Comparison of ENCODE assay signal across 21 cellular contexts in the genomic region with DNA sequence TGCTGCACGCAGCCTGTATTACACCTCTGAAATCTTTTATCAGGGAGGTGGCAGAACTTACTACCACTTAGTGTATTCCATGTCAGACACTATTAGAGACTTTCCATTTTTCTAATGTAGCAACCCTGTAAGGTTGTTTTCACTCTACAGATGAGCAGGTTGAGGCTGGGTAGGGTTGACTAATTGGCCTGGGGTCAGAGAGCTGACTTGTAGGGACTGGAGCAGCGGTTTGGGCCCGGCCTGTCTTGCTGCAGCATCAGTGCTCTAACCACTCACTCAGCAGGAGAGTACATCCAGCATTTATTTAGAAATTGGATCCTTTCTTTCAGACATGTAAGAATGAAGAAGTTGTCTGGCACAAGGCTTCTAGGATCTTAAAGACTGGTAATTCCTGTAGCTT. TPM values are rescaled to one million over a fixed set of nuclear protein-coding genes. Genes with fewer than 3 reads are reported as not detected.
A peak's percentile ranks its signal among the peaks of the same experiment; 100 is the strongest.
DNase-seq lines count a peak whose midpoint lies in the region; ATAC-seq and TF ChIP-seq lines count a peak whose summit lies in the region.
"Had no signal": no experiment of that assay in that cellular context is flagged by ENCODE, and none has a peak within 500 bp of the region (broad histone marks: within the 10 kb centered on the region; RNA-seq: fewer than 3 reads in every experiment).

No MANE protein-coding gene starts in this region.

- no peak overlapping the region for H4K91ac ChIP-seq in mesenchymal stem cell (ENCODE audit: low read length)

- no peak overlapping the region for H2BK5ac ChIP-seq in mesenchymal stem cell (ENCODE audit: low read depth, low read length, poor library complexity, severe bottlenecking)

- H3K4me1 ChIP-seq in breast epithelium (no peaks in the 10 kb centered on the region), mesenchymal stem cell (ENCODE audit: control insufficient read depth, insufficient read depth, low read depth, low read length) (peaks cover 12% of the 10 kb centered on the region)

- no peak for TF ChIP-seq POLR2A in breast epithelium (IDR thresholded peaks at IDR 0.05)

- no peak overlapping the region for H3K18ac ChIP-seq in mesenchymal stem cell (ENCODE audit: low read depth in 1 of 2, low read length in 2 of 2)

- POLR2A ChIA-PET in MCF 10A (lab: Yijun Ruan, JAX): interaction anchor here (1.0 to 3.5 kb wide), 9 partner anchors 10 to 181 kb away, joined by 3 to 24 read pairs (median 9); a partner anchor contains a TSS

- no peaks in the 10 kb centered on the region for H3K36me3 ChIP-seq in breast epithelium
- H3K36me3 ChIP-seq in mesenchymal stem cell (ENCODE audit: control insufficient read depth in 1 of 2, insufficient read depth in 2 of 2, low read depth in 1 of 2, low read length in 2 of 2): peaks cover 3 to 49% of the 10 kb centered on the region in 2 experiments

- H3K4ac ChIP-seq in mesenchymal stem cell (ENCODE audit: low read depth in 1 of 2, low read length in 2 of 2): no peak overlapping the region

- peak overlapping the region; percentile 22 for H3K27ac Mint-ChIP-seq in MCF 10A (ENCODE audit: low read depth, unreplicated experiment)
- H3K27ac Mint-ChIP-seq in activated T-cell treated with anti-CD3 and anti-CD28 coated beads, Interleukin-2, amount 50 U/mL, for 72 hours: no peak overlapping the region
- H3K27ac Mint-ChIP-seq: CD8-positive, alpha-beta T cell had no signal

- H2AK5ac ChIP-seq in mesenchymal stem cell (ENCODE audit: low read length, severe bottlenecking): peak overlapping the region; percentile 33

- no peaks in the 10 kb centered on the region for H3K9me3 Mint-ChIP-seq in MCF 10A (ENCODE audit: unreplicated experiment)
- H3K9me3 Mint-ChIP-seq in activated T-cell treated with anti-CD3 and anti-CD28 coated beads, Interleukin-2, amount 50 U/mL, for 72 hours: no peaks in the 10 kb centered on the region
- H3K9me3 Mint-ChIP-seq: CD8-positive, alpha-beta T cell had no signal

- no peak overlapping the region for H2BK12ac ChIP-seq in mesenchymal stem cell (ENCODE audit: low read length in 2 of 2)

- no peak overlapping the region for H2AFZ ChIP-seq in mesenchymal stem cell (ENCODE audit: low read depth, low read length)

- no peak overlapping the region for H4K8ac ChIP-seq in mesenchymal stem cell (ENCODE audit: low read length)

- intact Hi-C loops in MCF 10A (cut with micrococcal nuclease): no loop called here
- intact Hi-C loops in breast epithelium (cut with DNase I; ENCODE audit: low total_unique reads): no loop called here
- intact Hi-C loops in Right ventricle myocardium superior (cut with DNase I): no loop called here

- TF ChIP-seq CTCF in MCF 10A (IDR thresholded peaks at IDR 0.05; ENCODE audit: unreplicated experiment) (no peak), breast epithelium (IDR thresholded peaks at IDR 0.05) (no peak)

- H3K4me1 Mint-ChIP-seq in MCF 10A (ENCODE audit: insufficient read depth, unreplicated experiment): peaks cover 62% of the 10 kb centered on the region
- H3K4me1 Mint-ChIP-seq in activated T-cell treated with anti-CD3 and anti-CD28 coated beads, Interleukin-2, amount 50 U/mL, for 72 hours (ENCODE audit: low read depth): peaks cover 8% of the 10 kb centered on the region

- WGBS in mesenchymal stem cell: 100% methylated on average over 3 of the region's 3 CpGs

- peaks cover 7% of the 10 kb centered on the region for H3K79me1 ChIP-seq in mesenchymal stem cell (replicated peaks; ENCODE audit: low read length, poor library complexity, severe bottlenecking)

- no peaks in the 10 kb centered on the region for H3K9me3 ChIP-seq in breast epithelium
- H3K9me3 ChIP-seq in mesenchymal stem cell (ENCODE audit: control insufficient read depth, low read length): no peaks in the 10 kb centered on the region
- H3K9me3 ChIP-seq: BLaER1 treated with 17β-estradiol and CSF1 and Interleukin-3, amounts not matched to agents 10 nM and 100 nM; Peyer's patch; SJSA1 had no signal

- H3K4me3 ChIP-seq in breast epithelium: no peak overlapping the region
- H3K4me3 ChIP-seq in mesenchymal stem cell (ENCODE audit: insufficient read depth in 1 of 2, low read depth in 1 of 2, low read length in 2 of 2): no peak overlapping the region
- H3K4me3 ChIP-seq: BLaER1 treated with 17β-estradiol and CSF1 and Interleukin-3, amounts not matched to agents 10 nM and 100 nM; Peyer's patch; SJSA1 had no signal

- H3K4me3 Mint-ChIP-seq in MCF 10A (ENCODE audit: unreplicated experiment): no peak overlapping the region
- no peak overlapping the region for H3K4me3 Mint-ChIP-seq in activated T-cell treated with anti-CD3 and anti-CD28 coated beads, Interleukin-2, amount 50 U/mL, for 72 hours
- H3K4me3 Mint-ChIP-seq: CD8-positive, alpha-beta T cell had no signal

- ATAC-seq in Right ventricle myocardium superior (ENCODE audit: poor library complexity) (no peak), GM21717 (IDR thresholded peaks at IDR 0.05; ENCODE audit: unreplicated experiment) (no peak), SK-N-SH treated with all-trans-retinoic acid at 6 μM for 48 hours (no peak)
- ATAC-seq in activated T-cell treated with anti-CD3 and anti-CD28 coated beads, Interleukin-2, amount 50 U/mL, for 72 hours (replicated peaks in 1 of 2): no peak
- ATAC-seq: CD8-positive, alpha-beta T cell had no signal

- no peak overlapping the region for H3K4me2 ChIP-seq in mesenchymal stem cell (ENCODE audit: low read length, poor library complexity, severe bottlenecking)
- H3K4me2 ChIP-seq: BLaER1 treated with 17β-estradiol and CSF1 and Interleukin-3, amounts not matched to agents 10 nM and 100 nM; KMS-11 had no signal

- H3K23ac ChIP-seq in mesenchymal stem cell (ENCODE audit: low read length in 2 of 2): no peak overlapping the region

- no TSS peak for BruUV-seq in MCF 10A (replicated peaks; lab: Mats Ljungman, UMichigan)

- CTCF ChIA-PET in MCF 10A (lab: Yijun Ruan, JAX): interaction anchor here (2.4 kb wide), 1 partner anchor 22 kb away, joined by 7 read pairs; no protein-coding TSS in a partner anchor

- H3K27ac ChIP-seq in breast epithelium (no peak overlapping the region), epithelial cell of prostate (peak overlapping the region; percentile 85), mesenchymal stem cell (ENCODE audit: low read length, poor library complexity, severe bottlenecking) (peak overlapping the region; percentile 67)
- H3K27ac ChIP-seq: BLaER1 treated with 17β-estradiol and CSF1 and Interleukin-3, amounts not matched to agents 10 nM and 100 nM; KMS-11; SJSA1 had no signal

- H2BK15ac ChIP-seq in mesenchymal stem cell (ENCODE audit: low read depth, poor library complexity, severe bottlenecking): no peak overlapping the region

- H3K27me3 ChIP-seq in breast epithelium (no peaks in the 10 kb centered on the region), mesenchymal stem cell (ENCODE audit: control insufficient read depth in 1 of 2, insufficient read depth in 1 of 2, low read length in 2 of 2) (no peaks in the 10 kb centered on the region)
- H3K27me3 ChIP-seq: BLaER1 treated with 17β-estradiol and CSF1 and Interleukin-3, amounts not matched to agents 10 nM and 100 nM; Peyer's patch; SJSA1 had no signal

- H3K14ac ChIP-seq in mesenchymal stem cell (ENCODE audit: low read length in 2 of 2): no peak overlapping the region

- no peak overlapping the region for H3K9ac ChIP-seq in mesenchymal stem cell (ENCODE audit: low read length)
- H3K9ac ChIP-seq: BLaER1 treated with 17β-estradiol and CSF1 and Interleukin-3, amounts not matched to agents 10 nM and 100 nM; KMS-11 had no signal

- no peaks in the 10 kb centered on the region for H3K27me3 Mint-ChIP-seq in MCF 10A (ENCODE audit: insufficient read depth, unreplicated experiment)
- no peaks in the 10 kb centered on the region for H3K27me3 Mint-ChIP-seq in activated T-cell treated with anti-CD3 and anti-CD28 coated beads, Interleukin-2, amount 50 U/mL, for 72 hours (ENCODE audit: low read depth)

- peaks cover 34% of the 10 kb centered on the region for H3K36me3 Mint-ChIP-seq in MCF 10A (ENCODE audit: insufficient read depth, unreplicated experiment)
- peaks cover 0 to 3% of the 10 kb centered on the region in 2 donors for H3K36me3 Mint-ChIP-seq in activated T-cell treated with anti-CD3 and anti-CD28 coated beads, Interleukin-2, amount 50 U/mL, for 72 hours (ENCODE audit: insufficient read depth in 2 of 2)

- H2BK120ac ChIP-seq in mesenchymal stem cell (ENCODE audit: low read depth, low read length): no peak overlapping the region

- DNase-seq in MCF 10A (ENCODE audit: unreplicated experiment) (no peak), breast epithelium (ENCODE audit: low spot score in 2 of 2) (no peak), epithelial cell of prostate (ENCODE audit: low read depth, low spot score) (no peak), mesenchymal stem cell (no peak), Right ventricle myocardium superior (no peak)
- no peak for DNase-seq in activated T-cell treated with anti-CD3 and anti-CD28 coated beads, Interleukin-2, amount 50 U/mL, for 72 hours
- DNase-seq: 8988T; CD8-positive, alpha-beta T cell; MV-4-11; NCI-H1105 treated with DMSO at 0.1 percent for 48 hours; NCI-H2081; NCI-H446; NCI-H526; Peyer's patch had no signal

TF ChIP-seq in SK-N-SH treated with all-trans-retinoic acid at 6 μM for 48 hours, 23 proteins besides CTCF, POLR2A, EP300 and RAD21 (continues in another document):
- TF ChIP-seq GLIS3 (CRISPR knock-in tag; IDR thresholded peaks at IDR 0.05) (no peak), TCF4 (CRISPR knock-in tag; IDR thresholded peaks at IDR 0.05; ENCODE audit: borderline replicate concordance) (no peak), ARNTL (CRISPR knock-in tag; IDR thresholded peaks at IDR 0.05; ENCODE audit: borderline replicate concordance, low read depth) (no peak), ESRRG (CRISPR knock-in tag; IDR thresholded peaks at IDR 0.05) (no peak), OSR1 (CRISPR knock-in tag; IDR thresholded peaks at IDR 0.05) (no peak), BACH2 (CRISPR knock-in tag; IDR thresholded peaks at IDR 0.05; ENCODE audit: borderline replicate concordance) (no peak), ZNF8 (CRISPR knock-in tag; IDR thresholded peaks at IDR 0.05) (no peak), RARB (CRISPR knock-in tag; IDR thresholded peaks at IDR 0.05) (no peak)

RNA-seq across cellular contexts. Expression of a gene that starts 25.7 kb away (rescaled TPM):
- total RNA-seq in MCF 10A (2022): 70.4 and 73.3 TPM in 2 replicates
- total RNA-seq in breast epithelium: 100 to 1,000 TPM in 1 of 3 donors, 10 to 100 TPM in 2; 33.4 to 111 (median 98.6) TPM
- 59.5 TPM for polyA plus RNA-seq in mesenchymal stem cell (2013, experiment 1 of 2)
- polyA plus RNA-seq in mesenchymal stem cell (2013, experiment 2 of 2): 63.3 TPM
- total RNA-seq in Right ventricle myocardium superior: 38.6 TPM
- 10 to 100 TPM; 22.4 to 51.9 TPM for total RNA-seq in activated T-cell treated with anti-CD3 and anti-CD28 coated beads, Interleukin-2, amount 50 U/mL, for 72 hours
- total RNA-seq: OCI-LY7 had no signal

RNA-seq across cellular contexts. Expression of a gene that starts 46.2 kb away (rescaled TPM):
- not detected in 2 replicates for total RNA-seq in MCF 10A (2022)
- total RNA-seq in breast epithelium: not detected
- polyA plus RNA-seq in mesenchymal stem cell (2013, experiment 1 of 2): not detected
- polyA plus RNA-seq in mesenchymal stem cell (2013, experiment 2 of 2): not detected
- total RNA-seq in Right ventricle myocardium superior: not detected
- total RNA-seq in activated T-cell treated with anti-CD3 and anti-CD28 coated beads, Interleukin-2, amount 50 U/mL, for 72 hours: under 1 TPM; 0.32 to 0.55 TPM
- total RNA-seq: H4, OCI-LY7, SJSA1 had no signal

Comparison
In these comparisons a context has a peak if more than half of its experiments do, and no peak if none do; other contexts are left out.
1. H3K27ac ChIP-seq: peak in epithelial cell of prostate (single experiment) and mesenchymal stem cell (single experiment); none in breast epithelium (0 of 2).